ENCODE assay signal across 8 cellular contexts in genomic region chr7:129612112-129613015, GRCh38. TPM values are rescaled to one million over a fixed set of nuclear protein-coding genes. Genes with fewer than 3 reads are reported as not detected.
DNase-seq lines count a peak whose midpoint lies in the region; ATAC-seq and TF ChIP-seq lines count a peak whose summit lies in the region.

No MANE protein-coding gene starts in this region.

- peak overlapping the region; percentile 79 for H3K27ac ChIP-seq in CD4-positive, alpha-beta memory T cell (ENCODE audit: low read depth, low read length)
- H3K27ac ChIP-seq in KMS-11 = peak overlapping the region; percentile 87

- no peaks in the 10 kb centered on the region for H3K27me3 ChIP-seq in CD4-positive, alpha-beta memory T cell (ENCODE audit: insufficient read depth, low read length)
- H3K27me3 ChIP-seq in KMS-11 (ENCODE audit: insufficient read depth, low read depth) = no peaks in the 10 kb centered on the region
- no peaks in the 10 kb centered on the region for H3K27me3 ChIP-seq in skeletal muscle satellite cell (ENCODE audit: control insufficient read depth, insufficient read depth, low read length)

- peak overlapping the region; percentile 98 for H3K4me2 ChIP-seq in KMS-11
- H3K4me2 ChIP-seq in skeletal muscle satellite cell (ENCODE audit: low read length) = peak overlapping the region; percentile 96

- no peaks in the 10 kb centered on the region for H3K9me3 Mint-ChIP-seq in CD4-positive, alpha-beta memory T cell
- no peaks in the 10 kb centered on the region for H3K9me3 Mint-ChIP-seq in T-helper 2 cell treated with Interferon-gamma antibody and Interleukin-4, amounts not matched to agents 5 μg/mL and 100 μg/mL, for 36 hours
- H3K9me3 Mint-ChIP-seq in MCF 10A (ENCODE audit: unreplicated experiment) = no peaks in the 10 kb centered on the region

- H4K20me1 ChIP-seq in KMS-11 (ENCODE audit: insufficient read depth) = no peaks in the 10 kb centered on the region

- H3K9me3 ChIP-seq in CD4-positive, alpha-beta memory T cell (ENCODE audit: control insufficient read depth in 1 of 2, low read length in 2 of 2) = no peaks in the 10 kb centered on the region
- H3K9me3 ChIP-seq in skeletal muscle satellite cell (replicated peaks; ENCODE audit: low read length) = no peaks in the 10 kb centered on the region

- DNase-seq in CD4-positive, alpha-beta memory T cell = peak; percentile 25 to 59 (median 38)
- DNase-seq in T-helper 2 cell treated with Interferon-gamma antibody and Interleukin-4, amounts not matched to agents 5 μg/mL and 100 μg/mL, for 36 hours (ENCODE audit: low spot score) = peak; percentile 25
- DNase-seq in MCF 10A (ENCODE audit: unreplicated experiment) (peak; percentile 36), iPS-NIHi7 (ENCODE audit: extremely low spot score) (peak; percentile 31), GOT3 (lab: John Stamatoyannopoulos, UW) (no peak)

- TF ChIP-seq CTCF in KMS-11 (conservative IDR thresholded peaks at IDR 0.05; ENCODE audit: low read depth, low read length) (peak; percentile 84), MCF 10A (IDR thresholded peaks at IDR 0.05; ENCODE audit: unreplicated experiment) (peak; percentile 53)

- peaks cover 0 to 16% of the 10 kb centered on the region in 2 donors for H3K36me3 Mint-ChIP-seq in CD4-positive, alpha-beta memory T cell
- peaks cover 24% of the 10 kb centered on the region for H3K36me3 Mint-ChIP-seq in T-helper 2 cell treated with Interferon-gamma antibody and Interleukin-4, amounts not matched to agents 5 μg/mL and 100 μg/mL, for 36 hours (ENCODE audit: low read depth)
- peaks cover 11% of the 10 kb centered on the region for H3K36me3 Mint-ChIP-seq in MCF 10A (ENCODE audit: insufficient read depth, unreplicated experiment)

- CTCF ChIA-PET in CD4-positive, alpha-beta memory T cell (lab: Charles Lee; ENCODE audit: partially characterized antibody) = interaction anchor here (0.7 to 2.2 kb wide), 10 partner anchors 9 to 398 kb away, joined by 3 to 19 read pairs (median 4); no protein-coding TSS in a partner anchor
- CTCF ChIA-PET in MCF 10A (lab: Yijun Ruan, JAX) = interaction anchor here (0.6 to 3.8 kb wide), 21 partner anchors 10 to 1141 kb away, joined by 3 to 34 read pairs (median 3); no protein-coding TSS in a partner anchor

- peak overlapping the region; percentile 47; the same call in 1 of the 2 replicates for H2AFZ ChIP-seq in KMS-11 (ENCODE audit: low read depth)

- H3K36me3 ChIP-seq in CD4-positive, alpha-beta memory T cell (ENCODE audit: insufficient read depth, low read length) = no peaks in the 10 kb centered on the region
- H3K36me3 ChIP-seq in KMS-11 (ENCODE audit: insufficient read depth) (no peaks in the 10 kb centered on the region; the same call in 1 of the 2 replicates), skeletal muscle satellite cell (ENCODE audit: insufficient read depth, low read length) (peaks cover 9% of the 10 kb centered on the region)

- POLR2A ChIA-PET in CD4-positive, alpha-beta memory T cell (lab: Charles Lee; ENCODE audit: partially characterized antibody) = interaction anchor here (0.7 to 3.0 kb wide), 15 partner anchors 9 to 593 kb away, joined by 3 to 11 read pairs (median 4); partner anchors contain the start of genes AHCYL2, KLHDC10, SMKR1 and STRIP2
- POLR2A ChIA-PET in MCF 10A (lab: Yijun Ruan, JAX) = interaction anchor here (0.6 to 3.0 kb wide), 19 partner anchors 8 to 400 kb away, joined by 3 to 18 read pairs (median 4); no protein-coding TSS in a partner anchor

- peaks cover 39 to 70% (median 57%) of the 10 kb centered on the region in 4 donors for H3K4me1 Mint-ChIP-seq in CD4-positive, alpha-beta memory T cell
- H3K4me1 Mint-ChIP-seq in T-helper 2 cell treated with Interferon-gamma antibody and Interleukin-4, amounts not matched to agents 5 μg/mL and 100 μg/mL, for 36 hours (ENCODE audit: low read depth) = peaks cover 42% of the 10 kb centered on the region
- H3K4me1 Mint-ChIP-seq in MCF 10A (ENCODE audit: insufficient read depth, unreplicated experiment) = peaks cover 12% of the 10 kb centered on the region

- H3K4me3 Mint-ChIP-seq in CD4-positive, alpha-beta memory T cell = peak overlapping the region; percentile 91 to 99 (median 96)
- peak overlapping the region; percentile 95 for H3K4me3 Mint-ChIP-seq in T-helper 2 cell treated with Interferon-gamma antibody and Interleukin-4, amounts not matched to agents 5 μg/mL and 100 μg/mL, for 36 hours
- peak overlapping the region; percentile 91 for H3K4me3 Mint-ChIP-seq in MCF 10A (ENCODE audit: unreplicated experiment)

- H3K9ac ChIP-seq in KMS-11 = peak overlapping the region; percentile 96
- peak overlapping the region; percentile 88 for H3K9ac ChIP-seq in skeletal muscle satellite cell (ENCODE audit: low read depth, low read length)

- peak overlapping the region; percentile 86 to 98 (median 96) for H3K27ac Mint-ChIP-seq in CD4-positive, alpha-beta memory T cell
- peak overlapping the region; percentile 90 for H3K27ac Mint-ChIP-seq in T-helper 2 cell treated with Interferon-gamma antibody and Interleukin-4, amounts not matched to agents 5 μg/mL and 100 μg/mL, for 36 hours
- H3K27ac Mint-ChIP-seq in MCF 10A (ENCODE audit: low read depth, unreplicated experiment) = peak overlapping the region; percentile 88

- peak overlapping the region; percentile 70 to 92 for H3K4me3 ChIP-seq in CD4-positive, alpha-beta memory T cell (ENCODE audit: low read length in 2 of 2)
- H3K4me3 ChIP-seq in KMS-11 (IDR thresholded peaks at IDR 0.05; ENCODE audit: insufficient read depth, low read depth, low read length) (no peak overlapping the region), skeletal muscle satellite cell (ENCODE audit: low read length) (peak overlapping the region; percentile 80)

- intact Hi-C loops in CD4-positive, alpha-beta memory T cell (cut with micrococcal nuclease) = loop anchor here (1.0 to 5.0 kb wide), 2 partner anchors 23 to 180 kb away; partner anchors contain the start of gene STRIP2
- intact Hi-C loops in MCF 10A (cut with micrococcal nuclease) = loop anchor here (1.0 to 5.0 kb wide), 3 partner anchors 23 to 400 kb away; no protein-coding TSS in a partner anchor

- peak; percentile 18 for ATAC-seq in GM21390 (IDR thresholded peaks at IDR 0.05; ENCODE audit: unreplicated experiment)

- peaks cover 54% of the 10 kb centered on the region for H3K4me1 ChIP-seq in CD4-positive, alpha-beta memory T cell (ENCODE audit: insufficient read depth, low read length)
- peaks cover 54% of the 10 kb centered on the region for H3K4me1 ChIP-seq in KMS-11 (ENCODE audit: low read depth, poor library complexity, severe bottlenecking)
- H3K4me1 ChIP-seq in skeletal muscle satellite cell (ENCODE audit: control insufficient read depth, insufficient read depth, low read length) = peaks cover 20% of the 10 kb centered on the region

- H3K79me2 ChIP-seq in KMS-11 (ENCODE audit: insufficient read depth, low read depth) = peaks cover 76% of the 10 kb centered on the region

- no peaks in the 10 kb centered on the region for H3K27me3 Mint-ChIP-seq in CD4-positive, alpha-beta memory T cell
- no peaks in the 10 kb centered on the region for H3K27me3 Mint-ChIP-seq in T-helper 2 cell treated with Interferon-gamma antibody and Interleukin-4, amounts not matched to agents 5 μg/mL and 100 μg/mL, for 36 hours (ENCODE audit: low read depth)
- H3K27me3 Mint-ChIP-seq in MCF 10A (ENCODE audit: insufficient read depth, unreplicated experiment) = no peaks in the 10 kb centered on the region

- no TSS peak for BruUV-seq in MCF 10A (replicated peaks; lab: Mats Ljungman, UMichigan)

RNA-seq across cellular contexts. Expression of gene NRF1, which starts 0.8 kb away (rescaled TPM):
- total RNA-seq in CD4-positive, alpha-beta memory T cell = 10 to 100 TPM; 38.1 to 40.0 TPM
- 10 to 100 TPM; 22.8 to 23.4 TPM for polyA plus RNA-seq in CD4-positive, alpha-beta memory T cell
- total RNA-seq in MCF 10A (2022) = 18.4 and 21.4 TPM in 2 replicates
- total RNA-seq in skeletal muscle satellite cell (2012; rRNA removed) = 8.1 and 10.7 TPM in 2 replicates
